In the genomic region with DNA sequence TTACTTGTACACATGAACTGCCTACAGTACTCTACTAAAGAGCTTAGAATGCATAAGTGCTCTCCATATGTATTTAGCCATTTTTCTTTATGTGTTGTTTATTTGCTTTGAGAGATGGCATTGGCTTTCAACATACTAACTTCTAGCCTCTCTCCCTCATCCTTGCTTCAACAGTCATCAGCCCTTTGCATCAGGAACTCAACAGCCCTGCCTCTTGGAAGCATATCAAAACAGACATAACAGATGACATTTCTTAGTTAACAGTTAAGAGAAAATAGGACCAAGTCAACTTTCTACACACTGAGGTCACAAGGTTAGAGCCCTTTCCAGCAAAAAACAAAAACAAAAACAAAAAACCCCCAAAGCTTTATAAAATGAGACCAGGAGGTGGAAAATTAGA, we compare ENCODE assay signal across 31 cellular contexts.
DNase-seq lines count a peak whose midpoint lies in the region; ATAC-seq and TF ChIP-seq lines count a peak whose summit lies in the region.
"Had no signal": no experiment of that assay in that cellular context is flagged by ENCODE, and none has a peak within 500 bp of the region (broad histone marks: within the 10 kb centered on the region; RNA-seq: fewer than 3 reads in every experiment).

No MANE protein-coding gene starts in this region.

- peaks cover 0 to 22% of the 10 kb centered on the region in 2 experiments; a peak in 2 of 4 replicates for H3K4me1 ChIP-seq in HCT116 (ENCODE audit: control insufficient read depth in 1 of 2, insufficient read depth in 2 of 2, low read length in 2 of 2)
- peaks cover 37% of the 10 kb centered on the region for H3K4me1 ChIP-seq in mammary epithelial cell (ENCODE audit: insufficient read depth, low read length)
- H3K4me1 ChIP-seq: BE2C had no signal

- no peak for TF ChIP-seq RAD21 in HCT116 (IDR thresholded peaks at IDR 0.05; ENCODE audit: low read depth)

- TF ChIP-seq CTCF in HCT116 (IDR thresholded peaks at IDR 0.05 in 2 of 3, conservative IDR thresholded peaks at IDR 0.05 in 1 of 3; ENCODE audit: borderline replicate concordance in 1 of 3, insufficient read depth in 1 of 3, low read depth in 2 of 3, low read length in 2 of 3) (no peak), mammary epithelial cell (conservative IDR thresholded peaks at IDR 0.05 in 1 of 2, IDR thresholded peaks at IDR 0.05 in 1 of 2; ENCODE audit: extremely low read depth in 1 of 2, insufficient read depth in 1 of 2, low read depth in 1 of 2, low read length in 2 of 2) (no peak)

- H3K9me3 ChIP-seq in HCT116 (ENCODE audit: control insufficient read depth in 1 of 2, insufficient read depth in 1 of 2, low read depth in 1 of 2, low read length in 2 of 2) (no peaks in the 10 kb centered on the region), mammary epithelial cell (replicated peaks; ENCODE audit: insufficient read depth, low read length) (no peaks in the 10 kb centered on the region)
- H3K9me3 ChIP-seq: BE2C, heart right ventricle, SJSA1, spleen had no signal

- H3K4me3 Mint-ChIP-seq in natural killer cell treated with Interleukin-12 subunit alpha and Interleukin-12 subunit beta and Interleukin-15 and Interleukin-18, amount 100 ng/mL, for 72 hours: no peak overlapping the region
- H3K4me3 Mint-ChIP-seq: activated naive CD4-positive, alpha-beta T cell treated with anti-CD3 and anti-CD28 coated beads, Interleukin-2, amount 50 U/mL, for 24 hours; CD8-positive, alpha-beta memory T cell; dendritic cell treated with granulocyte-macrophage colony-stimulating factor and Interleukin-4, amounts not matched to agents 40 ng/mL and 50 ng/mL, for 4 days; stimulated activated naive CD8-positive, alpha-beta T cell treated with anti-CD3 and anti-CD28 coated beads, Interleukin-15, Interleukin-2, amounts not matched to agents 100 ng/mL and 50 ng/mL, for 24 hours had no signal

- BruUV-seq in HCT116 (replicated peaks; lab: Mats Ljungman, UMichigan) (TSS peak; percentile 33), mammary epithelial cell (replicated peaks; lab: Mats Ljungman, UMichigan) (TSS peak; percentile 5)

- H2AFZ ChIP-seq in HCT116 (ENCODE audit: low read depth, low read length, poor library complexity, severe bottlenecking) (no peak overlapping the region), mammary epithelial cell (ENCODE audit: low read depth, low read length) (no peak overlapping the region)

- RAD21 ChIA-PET in HCT116 (lab: Charles Lee; ENCODE audit: low non-redundant PET in 1 of 2, low total read pairs in 2 of 2, uncharacterized antibody in 2 of 2, unreplicated experiment in 2 of 2): no interaction called here

- POLR2A ChIA-PET in HCT116 (lab: Charles Lee): no interaction called here

- H4K20me1 ChIP-seq in HCT116 (ENCODE audit: insufficient read depth) (no peaks in the 10 kb centered on the region), mammary epithelial cell (ENCODE audit: insufficient read depth, low read length) (no peaks in the 10 kb centered on the region)

- H3K36me3 Mint-ChIP-seq in natural killer cell treated with Interleukin-12 subunit alpha and Interleukin-12 subunit beta and Interleukin-15 and Interleukin-18, amount 100 ng/mL, for 72 hours: no peaks in the 10 kb centered on the region

- no peaks in the 10 kb centered on the region for H3K9me2 ChIP-seq in HCT116 (ENCODE audit: insufficient read depth)

- in situ Hi-C loops in mammary epithelial cell (cut with MboI; ENCODE audit: low sequenced_read_pairs in 2 of 2): no loop called here

- CTCF ChIA-PET in HCT116 (lab: Charles Lee): no interaction called here
- CTCF ChIA-PET in mammary epithelial cell (lab: Charles Lee; ENCODE audit: low non-redundant PET): interaction anchor here (0.6 kb wide), 1 partner anchor 42 kb away, joined by 3 read pairs; no protein-coding TSS in a partner anchor

- H3K36me3 ChIP-seq in HCT116 (ENCODE audit: control insufficient read depth in 1 of 2, insufficient read depth in 2 of 2, low read length in 2 of 2) (no peaks in the 10 kb centered on the region), mammary epithelial cell (ENCODE audit: insufficient read depth, low read length) (no peaks in the 10 kb centered on the region)
- H3K36me3 ChIP-seq: BE2C, heart right ventricle, WERI-Rb-1 had no signal

- dilution Hi-C loops in mammary epithelial cell (cut with HindIII; ENCODE audit: low sequenced_read_pairs): no loop called here

- H3K4me3 ChIP-seq in HCT116 (replicated peaks in 1 of 2; ENCODE audit: low read depth in 1 of 2, low read length in 2 of 2) (no peak overlapping the region), mammary epithelial cell (replicated peaks in 1 of 3; ENCODE audit: insufficient read depth in 1 of 3, low read depth in 2 of 3, low read length in 3 of 3) (no peak overlapping the region)
- H3K4me3 ChIP-seq: heart right ventricle, SJSA1, spleen had no signal

- H3K9me3 Mint-ChIP-seq in natural killer cell treated with Interleukin-12 subunit alpha and Interleukin-12 subunit beta and Interleukin-15 and Interleukin-18, amount 100 ng/mL, for 72 hours: no peaks in the 10 kb centered on the region
- H3K9me3 Mint-ChIP-seq: activated naive CD4-positive, alpha-beta T cell treated with anti-CD3 and anti-CD28 coated beads, Interleukin-2, amount 50 U/mL, for 24 hours; CD8-positive, alpha-beta memory T cell; dendritic cell treated with granulocyte-macrophage colony-stimulating factor and Interleukin-4, amounts not matched to agents 40 ng/mL and 50 ng/mL, for 4 days; stimulated activated naive CD8-positive, alpha-beta T cell treated with anti-CD3 and anti-CD28 coated beads, Interleukin-15, Interleukin-2, amounts not matched to agents 100 ng/mL and 50 ng/mL, for 24 hours had no signal

- TF ChIP-seq POLR2A in HCT116 (IDR thresholded peaks at IDR 0.05; ENCODE audit: borderline replicate concordance, extremely low read depth, insufficient read depth, insufficient read length): no peak

- H3K27ac ChIP-seq in HCT116 (ENCODE audit: low read depth, low read length): no peak overlapping the region
- H3K27ac ChIP-seq in mammary epithelial cell (ENCODE audit: insufficient read depth, low read depth, low read length): no peak overlapping the region
- H3K27ac ChIP-seq: heart right ventricle, SJSA1, spleen, WERI-Rb-1 had no signal

- H3K4me1 Mint-ChIP-seq in natural killer cell treated with Interleukin-12 subunit alpha and Interleukin-12 subunit beta and Interleukin-15 and Interleukin-18, amount 100 ng/mL, for 72 hours (ENCODE audit: low read depth in 2 of 2): peaks cover 14 to 15% of the 10 kb centered on the region in 2 donors

- H3K79me2 ChIP-seq in HCT116 (ENCODE audit: insufficient read depth, low read length) (peaks cover 30% of the 10 kb centered on the region), mammary epithelial cell (ENCODE audit: insufficient read depth, low read length) (peaks cover 67% of the 10 kb centered on the region)

- H3K27me3 ChIP-seq in HCT116 (ENCODE audit: insufficient read depth, low read length) (no peaks in the 10 kb centered on the region), mammary epithelial cell (ENCODE audit: insufficient read depth, low read length) (no peaks in the 10 kb centered on the region)
- H3K27me3 ChIP-seq: BE2C, heart right ventricle, SJSA1, spleen had no signal

- no peaks in the 10 kb centered on the region for H3K27me3 Mint-ChIP-seq in natural killer cell treated with Interleukin-12 subunit alpha and Interleukin-12 subunit beta and Interleukin-15 and Interleukin-18, amount 100 ng/mL, for 72 hours
- H3K27me3 Mint-ChIP-seq: activated naive CD4-positive, alpha-beta T cell treated with anti-CD3 and anti-CD28 coated beads, Interleukin-2, amount 50 U/mL, for 24 hours; CD8-positive, alpha-beta memory T cell; dendritic cell treated with granulocyte-macrophage colony-stimulating factor and Interleukin-4, amounts not matched to agents 40 ng/mL and 50 ng/mL, for 4 days; stimulated activated naive CD8-positive, alpha-beta T cell treated with anti-CD3 and anti-CD28 coated beads, Interleukin-15, Interleukin-2, amounts not matched to agents 100 ng/mL and 50 ng/mL, for 24 hours had no signal

- no peak overlapping the region for H3K9ac ChIP-seq in HCT116 (ENCODE audit: low read length)
- H3K9ac ChIP-seq in mammary epithelial cell (ENCODE audit: insufficient read depth, low read length): no peak overlapping the region

- no peak for ATAC-seq in HCT116
- ATAC-seq in left lobe of liver: peak; percentile 69
- no peak for ATAC-seq in natural killer cell treated with Interleukin-12 subunit alpha and Interleukin-12 subunit beta and Interleukin-15 and Interleukin-18, amount 100 ng/mL, for 72 hours
- no peak for ATAC-seq in HG02973 (IDR thresholded peaks at IDR 0.05; ENCODE audit: unreplicated experiment)
- ATAC-seq: esophagus mucosa, heart right ventricle, left colon, right cardiac atrium had no signal

- H3K4me2 ChIP-seq in HCT116 (ENCODE audit: low read length) (no peak overlapping the region), mammary epithelial cell (ENCODE audit: insufficient read depth, low read depth, low read length) (no peak overlapping the region)

- no peak overlapping the region for H3K27ac Mint-ChIP-seq in natural killer cell treated with Interleukin-12 subunit alpha and Interleukin-12 subunit beta and Interleukin-15 and Interleukin-18, amount 100 ng/mL, for 72 hours
- H3K27ac Mint-ChIP-seq: activated naive CD4-positive, alpha-beta T cell treated with anti-CD3 and anti-CD28 coated beads, Interleukin-2, amount 50 U/mL, for 24 hours; dendritic cell treated with granulocyte-macrophage colony-stimulating factor and Interleukin-4, amounts not matched to agents 40 ng/mL and 50 ng/mL, for 4 days; stimulated activated naive CD8-positive, alpha-beta T cell treated with anti-CD3 and anti-CD28 coated beads, Interleukin-15, Interleukin-2, amounts not matched to agents 100 ng/mL and 50 ng/mL, for 24 hours had no signal

- DNase-seq in AG20443 (ENCODE audit: low spot score) (peak; percentile 8), HCT116 (ENCODE audit: low read depth, low spot score) (no peak), mammary epithelial cell (no peak), left lobe of liver (ENCODE audit: low spot score) (no peak), DMS153 (lab: John Stamatoyannopoulos, UW) (no peak)
- DNase-seq in natural killer cell treated with Interleukin-12 subunit alpha and Interleukin-12 subunit beta and Interleukin-15 and Interleukin-18, amount 100 ng/mL, for 72 hours (ENCODE audit: low spot score): no peak
- DNase-seq: activated CD4-positive, alpha-beta T cell treated with anti-CD3 and anti-CD28 coated beads for 4 hours; activated T-cell treated with anti-CD3 and anti-CD28 coated beads for 4 hours; aorta; BE2C; CD8-positive, alpha-beta memory T cell; foreskin melanocyte; HCEC 1CT; heart right ventricle; left colon; mesenchymal stem cell; NCI-H146; NCI-H446 treated with DMSO at 0.1 percent for 48 hours; posterior cingulate gyrus; right cardiac atrium; spleen; stimulated activated CD4-positive, alpha-beta T cell treated with anti-CD3 and anti-CD28 coated beads, Interleukin-2, amount 100 ng/mL, for 24 hours; stimulated activated CD8-positive, alpha-beta memory T cell treated with anti-CD3 and anti-CD28 coated beads, Interleukin-4, amount 100 ng/mL, for 48 hours; T1000; WERI-Rb-1 had no signal

- intact Hi-C loops in HCT116 (cut with micrococcal nuclease) (no loop called here), mammary epithelial cell (cut with micrococcal nuclease) (no loop called here)

TF ChIP-seq in HCT116, 20 proteins besides CTCF, POLR2A, EP300 and RAD21 (continues in another document):
- TF ChIP-seq EZH2 (IDR thresholded peaks at IDR 0.05) (no peak), EZH2phosphoT487 (IDR thresholded peaks at IDR 0.05; ENCODE audit: borderline replicate concordance) (no peak)
